Comparison of ENCODE assay signal across 18 cellular contexts in the genomic region with DNA sequence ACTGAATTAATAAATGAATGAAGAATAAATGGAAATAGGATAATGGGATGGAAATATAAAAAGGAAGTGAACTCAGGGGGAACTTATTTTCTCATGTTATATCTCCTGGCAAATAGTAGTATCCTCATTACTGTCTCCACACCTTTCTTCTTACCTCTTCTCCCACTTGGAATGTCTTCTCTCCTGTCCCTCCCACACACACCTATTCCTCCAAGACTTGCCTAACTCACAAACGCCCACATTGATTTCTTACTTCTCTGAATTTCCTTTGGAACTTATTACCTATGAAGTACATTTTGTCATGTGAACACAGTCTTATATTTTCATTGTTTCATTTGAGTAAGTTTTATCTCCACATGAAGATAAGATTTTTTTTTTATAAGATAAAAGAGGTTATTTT.
A peak's percentile ranks its signal among the peaks of the same experiment; 100 is the strongest.
DNase-seq lines count a peak whose midpoint lies in the region; ATAC-seq and TF ChIP-seq lines count a peak whose summit lies in the region.
"Had no signal": no experiment of that assay in that cellular context is flagged by ENCODE, and none has a peak within 500 bp of the region (broad histone marks: within the 10 kb centered on the region; RNA-seq: fewer than 3 reads in every experiment).

No MANE protein-coding gene starts in this region.

- peak overlapping the region; percentile 55 for H3K27ac Mint-ChIP-seq in neural crest cell (ENCODE audit: unreplicated experiment)
- H3K27ac Mint-ChIP-seq: B cell; CD4-positive, alpha-beta T cell; CD8-positive, alpha-beta T cell had no signal

- no peak for ATAC-seq in HG03354 (IDR thresholded peaks at IDR 0.05; ENCODE audit: poor library complexity, severe bottlenecking, unreplicated experiment)
- ATAC-seq: A549; CD8-positive, alpha-beta T cell had no signal

- H3K27me3 ChIP-seq in thyroid gland, result no peaks in the 10 kb centered on the region
- H3K27me3 ChIP-seq: BLaER1 treated with 17β-estradiol and CSF1 and Interleukin-3, amounts not matched to agents 10 nM and 100 nM had no signal

- TF ChIP-seq POLR2A in thyroid gland (IDR thresholded peaks at IDR 0.05), result no peak

- WGBS in thyroid gland, 2 donors, result 92 to 94% methylated on average over 1 of the region's 1 CpG

- no peaks in the 10 kb centered on the region for H3K4me1 ChIP-seq in thyroid gland
- H3K4me1 ChIP-seq: A549, Caco-2 had no signal

- H3K4me1 Mint-ChIP-seq in neural crest cell, result peaks cover 8% of the 10 kb centered on the region
- H3K4me1 Mint-ChIP-seq: B cell had no signal

- TF ChIP-seq CTCF in neural crest cell (conservative IDR thresholded peaks at IDR 0.05) (no peak), thyroid gland (IDR thresholded peaks at IDR 0.05) (no peak)

- H3K36me3 Mint-ChIP-seq in neural crest cell (ENCODE audit: low read depth), result no peaks in the 10 kb centered on the region
- H3K36me3 Mint-ChIP-seq: CD8-positive, alpha-beta T cell had no signal

- H3K27ac ChIP-seq in thyroid gland, result no peak overlapping the region
- H3K27ac ChIP-seq: 22Rv1; A549; BLaER1 treated with 17β-estradiol and CSF1 and Interleukin-3, amounts not matched to agents 10 nM and 100 nM; C4-2B had no signal

- H3K4me3 ChIP-seq in thyroid gland (replicated peaks in 1 of 3), result no peak overlapping the region
- H3K4me3 ChIP-seq: A549; BLaER1 treated with 17β-estradiol and CSF1 and Interleukin-3, amounts not matched to agents 10 nM and 100 nM had no signal

- H3K27me3 Mint-ChIP-seq in neural crest cell (ENCODE audit: low read depth), result no peaks in the 10 kb centered on the region
- H3K27me3 Mint-ChIP-seq: B cell; CD4-positive, alpha-beta T cell had no signal

- H3K36me3 ChIP-seq in thyroid gland, result no peaks in the 10 kb centered on the region
- H3K36me3 ChIP-seq: BLaER1 treated with 17β-estradiol and CSF1 and Interleukin-3, amounts not matched to agents 10 nM and 100 nM had no signal

- H3K4me3 Mint-ChIP-seq in neural crest cell, result no peak overlapping the region
- H3K4me3 Mint-ChIP-seq: B cell; CD4-positive, alpha-beta T cell; CD8-positive, alpha-beta T cell had no signal

- H3K9me3 Mint-ChIP-seq in neural crest cell, result peaks cover 12% of the 10 kb centered on the region

- intact Hi-C loops in thyroid gland (cut with DNase I), result no loop called here

- H3K9me3 ChIP-seq in thyroid gland, result no peaks in the 10 kb centered on the region

- DNase-seq in NCI-H82 (lab: John Stamatoyannopoulos, UW), result peak; percentile 32
- no peak for DNase-seq in NCI-H82 treated with DMSO at 0.1 percent for 48 hours (lab: John Stamatoyannopoulos, UW; ENCODE audit: unreplicated experiment)
- DNase-seq in neural crest cell (ENCODE audit: low read depth, low spot score), result no peak
- DNase-seq in putamen (ENCODE audit: low spot score), result peak; percentile 34
- DNase-seq in thyroid gland, result no peak
- DNase-seq: AML-193; Caco-2; Calu3; CD4-positive, alpha-beta T cell; CD8-positive, alpha-beta T cell; DMS79 treated with DMSO at 0.1 percent for 48 hours; GF-D8 had no signal

Comparison
In these comparisons a context has a peak if more than half of its experiments do, and no peak if none do; other contexts are left out.
1. DNase-seq: peak in NCI-H82 (single experiment) and putamen (single experiment); none in NCI-H82 treated with DMSO at 0.1 percent for 48 hours (single experiment), neural crest cell (single experiment) and thyroid gland (0 of 2).